Comparison of ENCODE assay signal across 23 cellular contexts in genomic region chr6:70270287-70271005, GRCh38. TPM values are rescaled to one million over a fixed set of nuclear protein-coding genes. Genes with fewer than 3 reads are reported as not detected.
DNase-seq lines count a peak whose midpoint lies in the region; ATAC-seq and TF ChIP-seq lines count a peak whose summit lies in the region.
"Had no signal": no experiment of that assay in that cellular context is flagged by ENCODE, and none has a peak within 500 bp of the region (broad histone marks: within the 10 kb centered on the region; RNA-seq: fewer than 3 reads in every experiment).

No MANE protein-coding gene starts in this region.

- TF ChIP-seq CTCF in A673 (conservative IDR thresholded peaks at IDR 0.05; ENCODE audit: low read depth, low read length) (no peak), PC-3 (conservative IDR thresholded peaks at IDR 0.05; ENCODE audit: low read depth, low read length) (no peak)

- ATAC-seq in GM19351 (IDR thresholded peaks at IDR 0.05; ENCODE audit: unreplicated experiment): peak; percentile 86
- peak; percentile 71 for ATAC-seq in PC-3
- no peak for ATAC-seq in right cardiac atrium
- ATAC-seq: A549, esophagus mucosa, lower lobe of right lung, SK-N-SH treated with all-trans-retinoic acid at 6 μM for 48 hours had no signal

- DNase-seq in A673 (ENCODE audit: low spot score) (peak; percentile 94), PC-3 (peak; percentile 38), kidney tubule cell (ENCODE audit: low spot score) (peak; percentile 22), Ammon's horn (ENCODE audit: low spot score) (no peak), right cardiac atrium (no peak)
- no peak for DNase-seq in stimulated activated naive CD4-positive, alpha-beta T cell (lab: John Stamatoyannopoulos, UW)
- no peak for DNase-seq in activated CD4-positive, alpha-beta T cell treated with anti-CD3 and anti-CD28 coated beads, Interleukin-2, amount 50 U/mL, for 4 hours
- DNase-seq: C1 segment of cervical spinal cord; DMS153; effector CD4-positive, alpha-beta T cell; glutamatergic neuron; Karpas-422; lower lobe of right lung; NCI-H1092; NCI-H774; posterior cingulate gyrus; T1000 had no signal

- no peaks in the 10 kb centered on the region for H4K20me1 ChIP-seq in PC-3 (ENCODE audit: low read length)

- 77% methylated on average over 8 of the region's 8 CpGs for WGBS in right cardiac atrium

- H3K9me3 ChIP-seq in A673 (ENCODE audit: low read depth, low read length, poor library complexity, severe bottlenecking) (no peaks in the 10 kb centered on the region), PC-3 (ENCODE audit: low read length) (no peaks in the 10 kb centered on the region), right cardiac atrium (ENCODE audit: control insufficient read depth, low read length) (no peaks in the 10 kb centered on the region)
- H3K9me3 ChIP-seq: A549, lower lobe of right lung, thoracic aorta had no signal

- no peak overlapping the region for H2AFZ ChIP-seq in PC-3 (ENCODE audit: low read length)

- H3K4me1 ChIP-seq in A673 (ENCODE audit: insufficient read depth, low read length, poor library complexity, severe bottlenecking) (peaks cover 26% of the 10 kb centered on the region), PC-3 (ENCODE audit: insufficient read depth, low read length) (no peaks in the 10 kb centered on the region), right cardiac atrium (ENCODE audit: control insufficient read depth, insufficient read depth, low read length) (no peaks in the 10 kb centered on the region)
- H3K4me1 ChIP-seq: A549, lower lobe of right lung had no signal

- H3F3A ChIP-seq in PC-3 (ENCODE audit: low read length, unreplicated experiment): no peaks in the 10 kb centered on the region

- no peak overlapping the region for H3K27ac ChIP-seq in A673 (ENCODE audit: low read depth, low read length, poor library complexity, severe bottlenecking)
- no peak overlapping the region for H3K27ac ChIP-seq in PC-3 (ENCODE audit: low read length)
- H3K27ac ChIP-seq in right cardiac atrium (ENCODE audit: low read length): no peak overlapping the region
- H3K27ac ChIP-seq: A549, lower lobe of right lung, thoracic aorta had no signal

- BruUV-seq in A673 (replicated peaks; lab: Mats Ljungman, UMichigan): no TSS peak
- BruUV-seq in PC-3 (replicated peaks; lab: Mats Ljungman, UMichigan): no TSS peak

- H3K9ac ChIP-seq in PC-3 (ENCODE audit: low read length): no peak overlapping the region

- H3K4me2 ChIP-seq in PC-3 (ENCODE audit: low read length): no peak overlapping the region
- H3K4me2 ChIP-seq: A549 had no signal

- no peaks in the 10 kb centered on the region for H3K79me2 ChIP-seq in PC-3 (ENCODE audit: low read length)

- H3K36me3 ChIP-seq in A673 (ENCODE audit: insufficient read depth, low read length, poor library complexity, severe bottlenecking) (no peaks in the 10 kb centered on the region), PC-3 (ENCODE audit: low read depth, low read length) (no peaks in the 10 kb centered on the region)
- H3K36me3 ChIP-seq: lower lobe of right lung, thoracic aorta had no signal

- H3K9me2 ChIP-seq in PC-3 (replicated peaks; ENCODE audit: low read length): no peaks in the 10 kb centered on the region

- no peak overlapping the region for H3K4me3 ChIP-seq in A673 (ENCODE audit: low read depth, low read length, poor library complexity, severe bottlenecking)
- H3K4me3 ChIP-seq in PC-3 (ENCODE audit: low read length): no peak overlapping the region
- no peak overlapping the region for H3K4me3 ChIP-seq in right cardiac atrium (ENCODE audit: low read length)
- H3K4me3 ChIP-seq: A549, lower lobe of right lung, thoracic aorta had no signal

- intact Hi-C loops in A673 (cut with micrococcal nuclease; ENCODE audit: unreplicated experiment): no loop called here
- intact Hi-C loops in PC-3 (cut with micrococcal nuclease): no loop called here
- intact Hi-C loops in right cardiac atrium (cut with DNase I): no loop called here

- POLR2A ChIA-PET in A673 (lab: Charles Lee; ENCODE audit: low non-redundant PET) (no interaction called here), PC-3 (lab: Charles Lee; ENCODE audit: unreplicated experiment) (no interaction called here)

- CTCF ChIA-PET in A673 (lab: Charles Lee): interaction anchor here (0.9 to 1.0 kb wide), 2 partner anchors 50 to 416 kb away, joined by 3 read pairs; no protein-coding TSS in a partner anchor
- CTCF ChIA-PET in PC-3 (lab: Charles Lee): no interaction called here

- H3K27me3 ChIP-seq in A673 (replicated peaks; ENCODE audit: insufficient read depth, low read depth, low read length, poor library complexity) (no peaks in the 10 kb centered on the region), PC-3 (ENCODE audit: low read length) (0 out of 2 replicates have a peak, but pooled peaks cover 7% of the 10 kb centered on the region), right cardiac atrium (ENCODE audit: control insufficient read depth, insufficient read depth) (no peaks in the 10 kb centered on the region)

RNA-seq across cellular contexts. Expression of gene COL9A1, which starts 32.4 kb away (rescaled TPM):
- total RNA-seq in A673 (2021): not detected in 2 replicates
- total RNA-seq in PC-3 (2014; rRNA removed): not detected in 2 replicates
- 10 to 100 TPM in 1 of 4 donors, 1 to 10 TPM in 3; 1.9 to 14.3 (median 4.7) TPM for total RNA-seq in right cardiac atrium
- polyA plus RNA-seq in right cardiac atrium: 6.0 TPM
- total RNA-seq: esophagus mucosa, H4, lower lobe of right lung, thoracic aorta had no signal

Comparison
In these comparisons a context has a peak if more than half of its experiments do, and no peak if none do; other contexts are left out.
1. DNase-seq: peak in A673 (single experiment), PC-3 (single experiment) and kidney tubule cell (single experiment); none in stimulated activated naive CD4-positive, alpha-beta T cell (0 of 6), activated CD4-positive, alpha-beta T cell treated with anti-CD3 and anti-CD28 coated beads, Interleukin-2, amount 50 U/mL, for 4 hours (0 of 2), Ammon's horn (single experiment) and right cardiac atrium (0 of 3).
2. ATAC-seq: peak in GM19351 (single experiment) and PC-3 (single experiment); none in right cardiac atrium (0 of 2).